11 cellular contexts compared by ENCODE assay signal in the genomic region with DNA sequence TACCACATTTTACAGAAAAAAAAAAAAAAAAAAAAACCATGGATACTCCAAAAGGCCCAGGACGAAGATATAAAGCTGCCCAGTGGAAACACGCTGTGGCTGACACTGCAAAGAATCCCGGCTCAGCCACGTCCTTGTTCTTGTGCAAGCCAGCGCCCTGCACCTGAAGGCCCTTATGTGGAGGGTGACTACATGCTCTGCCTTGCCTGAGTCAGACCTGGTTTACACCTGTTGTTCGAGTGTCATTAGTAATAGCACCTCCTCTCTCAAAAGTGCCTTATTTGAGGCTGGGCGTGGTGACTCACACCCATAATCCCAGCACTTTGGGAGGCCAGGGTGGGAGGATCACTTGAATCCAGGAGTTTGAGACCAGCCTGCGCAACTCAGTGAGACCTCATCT. TPM values are rescaled to one million over a fixed set of nuclear protein-coding genes. Genes with fewer than 3 reads are reported as not detected.
DNase-seq lines count a peak whose midpoint lies in the region; ATAC-seq, FAIRE-seq and TF ChIP-seq lines count a peak whose summit lies in the region.
"Had no signal": no experiment of that assay in that cellular context is flagged by ENCODE, and none has a peak within 500 bp of the region (broad histone marks: within the 10 kb centered on the region; RNA-seq: fewer than 3 reads in every experiment).

No MANE protein-coding gene starts in this region.

- H3K4me1 ChIP-seq in SK-N-SH (ENCODE audit: control insufficient read depth in 1 of 2, insufficient read depth in 2 of 2, low read depth in 1 of 2, low read length in 1 of 2) = peaks cover 15 to 29% of the 10 kb centered on the region in 2 experiments; a peak in 3 of 4 replicates
- H3K4me1 ChIP-seq in neural progenitor cell = peaks cover 19% of the 10 kb centered on the region
- peaks cover 0 to 6% of the 10 kb centered on the region in 2 donors for H3K4me1 ChIP-seq in small intestine (ENCODE audit: control insufficient read depth in 2 of 2, insufficient read depth in 1 of 2, low read depth in 1 of 2, low read length in 1 of 2)
- H3K4me1 ChIP-seq: tibial artery had no signal

- no peak overlapping the region for H3K9ac ChIP-seq in SK-N-SH
- no peak overlapping the region for H3K9ac ChIP-seq in neural progenitor cell

- no peaks in the 10 kb centered on the region for H3K79me2 ChIP-seq in SK-N-SH (ENCODE audit: insufficient read depth)
- no peaks in the 10 kb centered on the region for H3K79me2 ChIP-seq in neural progenitor cell (ENCODE audit: low read depth)

- H3K9me3 ChIP-seq in SK-N-SH (no peaks in the 10 kb centered on the region), neural progenitor cell (ENCODE audit: low read depth) (no peaks in the 10 kb centered on the region), small intestine (ENCODE audit: control insufficient read depth, low read depth) (no peaks in the 10 kb centered on the region)
- H3K9me3 ChIP-seq: tibial artery had no signal

- peaks cover 14% of the 10 kb centered on the region for H3K4me1 Mint-ChIP-seq in neural progenitor cell

- H3K27me3 ChIP-seq in SK-N-SH (ENCODE audit: insufficient read depth) (no peaks in the 10 kb centered on the region), neural progenitor cell (no peaks in the 10 kb centered on the region), small intestine (ENCODE audit: control insufficient read depth in 2 of 2, insufficient read depth in 2 of 2, low read length in 2 of 2) (no peaks in the 10 kb centered on the region)
- H3K27me3 ChIP-seq: tibial artery had no signal

- H3K27me3 Mint-ChIP-seq in neural progenitor cell (ENCODE audit: insufficient read depth, low read depth) = peaks cover 14% of the 10 kb centered on the region

- no peak for TF ChIP-seq EP300 in SK-N-SH (IDR thresholded peaks at IDR 0.05; ENCODE audit: borderline replicate concordance in 1 of 2, low read depth in 1 of 2, low read length in 1 of 2)

- POLR2A ChIA-PET in SK-N-SH (lab: Yijun Ruan, JAX) = no interaction called here

- over 99% methylated on average over 7 of the region's 8 CpGs for WGBS in SK-N-SH (ENCODE audit: low lambda C conversion rate)
- WGBS in small intestine, 3 donors = 78 to 89% (median 79%) methylated on average over 8 of the region's 8 CpGs

- H3K27ac ChIP-seq in SK-N-SH (ENCODE audit: low read depth in 2 of 2, low read length in 1 of 2) = no peak overlapping the region; a peak in 1 of 4 replicates
- peak overlapping the region; percentile 75 for H3K27ac ChIP-seq in neural progenitor cell
- no peak overlapping the region for H3K27ac ChIP-seq in small intestine (ENCODE audit: low read depth in 1 of 2, low read length in 1 of 2)
- H3K27ac ChIP-seq: tibial artery had no signal

- H4K20me1 ChIP-seq in SK-N-SH (ENCODE audit: insufficient read depth) (no peaks in the 10 kb centered on the region), neural progenitor cell (ENCODE audit: low read depth) (no peaks in the 10 kb centered on the region)

- H3K36me3 ChIP-seq in SK-N-SH (replicated peaks in 1 of 2; ENCODE audit: control insufficient read depth in 1 of 2, insufficient read depth in 2 of 2, low read length in 1 of 2) (no peaks in the 10 kb centered on the region), neural progenitor cell (no peaks in the 10 kb centered on the region), small intestine (ENCODE audit: control insufficient read depth in 2 of 2, insufficient read depth in 2 of 2, low read length in 2 of 2) (no peaks in the 10 kb centered on the region)
- H3K36me3 ChIP-seq: tibial artery had no signal

- no peak overlapping the region for H3K4me2 ChIP-seq in SK-N-SH
- no peak overlapping the region for H3K4me2 ChIP-seq in neural progenitor cell

- no peaks in the 10 kb centered on the region for H3K36me3 Mint-ChIP-seq in neural progenitor cell
- H3K36me3 Mint-ChIP-seq: naive thymus-derived CD8-positive, alpha-beta T cell had no signal

- TF ChIP-seq CTCF in SK-N-SH (IDR thresholded peaks at IDR 0.05) (no peak), neural progenitor cell (IDR thresholded peaks at IDR 0.05) (no peak)

- FAIRE-seq in small intestine (lab: Jason Lieb, UNC) = no peak

- H3K9me3 Mint-ChIP-seq in neural progenitor cell = no peaks in the 10 kb centered on the region
- H3K9me3 Mint-ChIP-seq: activated T-cell treated with anti-CD3 and anti-CD28 coated beads, Interleukin-2, amount 50 U/mL, for 4 hours; naive thymus-derived CD8-positive, alpha-beta T cell had no signal

- CTCF ChIA-PET in SK-N-SH (lab: Yijun Ruan, JAX) = no interaction called here

- no peak for DNase-seq in SK-N-SH
- peak; percentile 16 for DNase-seq in HT1080 (ENCODE audit: low read depth)
- DNase-seq in amniotic epithelial cell (ENCODE audit: low read depth) = peak; percentile 24
- DNase-seq in neural progenitor cell (ENCODE audit: low spot score) = no peak
- DNase-seq in small intestine = no peak
- DNase-seq in DMS153 (lab: John Stamatoyannopoulos, UW) = no peak
- DNase-seq in NCI-H146 (lab: John Stamatoyannopoulos, UW) = no peak
- DNase-seq: activated T-cell treated with anti-CD3 and anti-CD28 coated beads, Interleukin-2, amount 50 U/mL, for 4 hours; naive thymus-derived CD8-positive, alpha-beta T cell; tibial artery had no signal

- H2AFZ ChIP-seq in SK-N-SH (ENCODE audit: low read depth) (0 out of 2 replicates have a peak overlapping the region, but pooled peaks have one; percentile 92), neural progenitor cell (replicated peaks) (peak overlapping the region; percentile 90)

- H3K4me3 ChIP-seq in SK-N-SH (ENCODE audit: low read depth in 2 of 2, low read length in 1 of 2) (no peak overlapping the region), neural progenitor cell (no peak overlapping the region), small intestine (ENCODE audit: low read depth in 1 of 2, low read length in 2 of 2) (no peak overlapping the region)
- H3K4me3 ChIP-seq: tibial artery had no signal

- no peak for TF ChIP-seq RAD21 in SK-N-SH (IDR thresholded peaks at IDR 0.05; ENCODE audit: low read length)

- no peaks in the 10 kb centered on the region for H3K9me2 ChIP-seq in SK-N-SH

- H3F3A ChIP-seq in SK-N-SH (replicated peaks; ENCODE audit: insufficient read depth) (peaks cover 14% of the 10 kb centered on the region), neural progenitor cell (ENCODE audit: low read depth) (peaks cover 23% of the 10 kb centered on the region)

- H3K4me3 Mint-ChIP-seq in neural progenitor cell = no peak overlapping the region

- ATAC-seq in SK-N-SH treated with all-trans-retinoic acid at 6 μM for 48 hours = no peak

- peak overlapping the region; percentile 77 for H3K27ac Mint-ChIP-seq in neural progenitor cell

TF ChIP-seq in SK-N-SH, 30 proteins besides CTCF, POLR2A, EP300 and RAD21 (continues in another document):
- TF ChIP-seq CHD2 (IDR thresholded peaks at IDR 0.05; ENCODE audit: low read length, partially characterized antibody) (no peak), FOXM1 (IDR thresholded peaks at IDR 0.05; ENCODE audit: low read depth) (no peak), GABPA (IDR thresholded peaks at IDR 0.05; ENCODE audit: low read depth) (no peak), SMC3 (IDR thresholded peaks at IDR 0.05; ENCODE audit: low read depth, low read length) (no peak), FOXJ3 (CRISPR knock-in tag; IDR thresholded peaks at IDR 0.05) (no peak), TAF1 (IDR thresholded peaks at IDR 0.05; ENCODE audit: borderline replicate concordance, low read depth, low read length) (no peak)
- TF ChIP-seq, protein P1, sequence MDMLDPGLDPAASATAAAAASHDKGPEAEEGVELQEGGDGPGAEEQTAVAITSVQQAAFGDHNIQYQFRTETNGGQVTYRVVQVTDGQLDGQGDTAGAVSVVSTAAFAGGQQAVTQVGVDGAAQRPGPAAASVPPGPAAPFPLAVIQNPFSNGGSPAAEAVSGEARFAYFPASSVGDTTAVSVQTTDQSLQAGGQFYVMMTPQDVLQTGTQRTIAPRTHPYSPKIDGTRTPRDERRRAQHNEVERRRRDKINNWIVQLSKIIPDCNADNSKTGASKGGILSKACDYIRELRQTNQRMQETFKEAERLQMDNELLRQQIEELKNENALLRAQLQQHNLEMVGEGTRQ (IDR thresholded peaks at IDR 0.05; ENCODE audit: borderline replicate concordance, low read depth, low read length) = no peak
- TF ChIP-seq, protein P2, sequence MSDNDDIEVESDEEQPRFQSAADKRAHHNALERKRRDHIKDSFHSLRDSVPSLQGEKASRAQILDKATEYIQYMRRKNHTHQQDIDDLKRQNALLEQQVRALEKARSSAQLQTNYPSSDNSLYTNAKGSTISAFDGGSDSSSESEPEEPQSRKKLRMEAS (IDR thresholded peaks at IDR 0.05; ENCODE audit: low read depth) = no peak

TF ChIP-seq in SK-N-SH treated with all-trans-retinoic acid at 6 μM for 48 hours, 23 proteins besides CTCF, POLR2A, EP300 and RAD21 (continues in another document):
- TF ChIP-seq ZNF8 (CRISPR knock-in tag; IDR thresholded peaks at IDR 0.05) (no peak), ZNF565 (CRISPR knock-in tag; conservative IDR thresholded peaks at IDR 0.05; ENCODE audit: low read depth) (no peak), CSRNP3 (CRISPR knock-in tag; IDR thresholded peaks at IDR 0.05) (no peak), RARB (CRISPR knock-in tag; IDR thresholded peaks at IDR 0.05) (no peak), OSR1 (CRISPR knock-in tag; IDR thresholded peaks at IDR 0.05) (no peak)

RNA-seq across cellular contexts. Expression of gene ZSWIM6, which starts 54.3 kb away (rescaled TPM):
- polyA plus RNA-seq in SK-N-SH (2012; rRNA removed) = 7.4 and 9.8 TPM in 2 replicates
- 5.8 and 6.4 TPM in 2 replicates for polyA plus RNA-seq in SK-N-SH (2012; cell fraction: cytosol; rRNA removed)
- polyA plus RNA-seq in SK-N-SH (2012; cell fraction: nucleus; rRNA removed) = 13.4 and 24.6 TPM in 2 replicates
- total RNA-seq in HT1080 (2014; rRNA removed; shearing (Covaris generic)) = 5.2 and 6.8 TPM in 2 replicates
- 12.1 and 15.3 TPM in 2 replicates for polyA plus RNA-seq in HT1080 (2015; cell fraction: cytosol; rRNA removed)
- polyA plus RNA-seq in HT1080 (2015; cell fraction: nucleus; rRNA removed) = 44.6 and 48.6 TPM in 2 replicates
- total RNA-seq in neural progenitor cell (ENCODE audit: low replicate concordance) = 25.3 and 32.2 TPM in 2 replicates
- polyA plus RNA-seq in small intestine = 1 to 10 TPM; 3.2 to 4.9 (median 3.5) TPM

Comparison
In these comparisons a context has a peak if more than half of its experiments do, and no peak if none do; other contexts are left out.
1. DNase-seq: peak in HT1080 (single experiment) and amniotic epithelial cell (single experiment); none in SK-N-SH (single experiment), neural progenitor cell (single experiment), small intestine (single experiment), DMS153 (single experiment) and NCI-H146 (single experiment).